ENCODE assay signal across 21 cellular contexts in genomic region chr2:48383055-48383454, GRCh38.
"Had no signal": no experiment of that assay in that cellular context is flagged by ENCODE, and none has a peak within 500 bp of the region (broad histone marks: within the 10 kb centered on the region; RNA-seq: fewer than 3 reads in every experiment).

No MANE protein-coding gene starts in this region.

- DNase-seq: activated CD4-positive, alpha-beta memory T cell treated with anti-CD3 and anti-CD28 coated beads, Interleukin-2, amount 10 ng/mL, durations not matched to agents 7 days and 5 days; activated CD4-positive, alpha-beta T cell treated with anti-CD3 and anti-CD28 coated beads for 48 hours; activated CD4-positive, CD25-positive, alpha-beta regulatory T cell; activated effector memory CD4-positive, alpha-beta T cell treated with anti-CD3 and anti-CD28 coated beads, Interleukin-2, amount 50 U/mL, for 16 hours; activated naive CD4-positive, alpha-beta T cell treated with anti-CD3 and anti-CD28 coated beads, Interleukin-2, amount 10 ng/mL, durations not matched to agents 7 days and 5 days; amygdala; cerebellar nuclear complex; endodermal cell; esophagus squamous epithelium; gastrocnemius medialis; hypothalamus; left ventricle myocardium superior; mammary epithelial cell; midbrain; natural killer cell; ovary; psoas muscle; stimulated activated CD4-positive, alpha-beta T cell treated with anti-CD3 and anti-CD28 coated beads, Interleukin-4, amount 100 ng/mL, for 4 hours; substantia nigra; T1000; tibial artery had no signal

- ATAC-seq: gastrocnemius medialis, left ventricle myocardium superior, psoas muscle had no signal
